9 cellular contexts compared by ENCODE assay signal in genomic region chr16:19696961-19697360, GRCh38. TPM values are rescaled to one million over a fixed set of nuclear protein-coding genes. Genes with fewer than 3 reads are reported as not detected.
A peak's percentile ranks its signal among the peaks of the same experiment; 100 is the strongest.
DNase-seq lines count a peak whose midpoint lies in the region; ATAC-seq, FAIRE-seq and TF ChIP-seq lines count a peak whose summit lies in the region.
"Had no signal": no experiment of that assay in that cellular context is flagged by ENCODE, and none has a peak within 500 bp of the region (broad histone marks: within the 10 kb centered on the region; RNA-seq: fewer than 3 reads in every experiment).

No MANE protein-coding gene starts in this region.

- H3K36me3 Mint-ChIP-seq in astrocyte (ENCODE audit: low read depth, unreplicated experiment) (peaks cover 14% of the 10 kb centered on the region), neural progenitor cell (peaks cover 39% of the 10 kb centered on the region)

- no peaks in the 10 kb centered on the region for H3K27me3 ChIP-seq in astrocyte (ENCODE audit: insufficient read depth, low read length)
- H3K27me3 ChIP-seq in mucosa of stomach (ENCODE audit: control insufficient read depth, insufficient read depth, low read length): no peaks in the 10 kb centered on the region
- no peaks in the 10 kb centered on the region for H3K27me3 ChIP-seq in neural progenitor cell
- no peaks in the 10 kb centered on the region for H3K27me3 ChIP-seq in HAP-1 (ENCODE audit: low read depth)

- in situ Hi-C loops in HAP-1 (cut with MboI; ENCODE audit: low sequenced_read_pairs): no loop called here

- H3K27ac ChIP-seq in astrocyte (ENCODE audit: low read depth, low read length): peak overlapping the region; percentile 61
- no peak overlapping the region for H3K27ac ChIP-seq in neural progenitor cell

- H3K9me3 Mint-ChIP-seq in stimulated activated naive CD8-positive, alpha-beta T cell treated with anti-CD3 and anti-CD28 coated beads, Interleukin-15, amount 100 ng/mL, for 72 hours: no peaks in the 10 kb centered on the region
- H3K9me3 Mint-ChIP-seq in astrocyte (ENCODE audit: unreplicated experiment) (no peaks in the 10 kb centered on the region), neural progenitor cell (no peaks in the 10 kb centered on the region)

- DNase-seq in stimulated activated naive CD8-positive, alpha-beta T cell treated with anti-CD3 and anti-CD28 coated beads, Interleukin-15, amount 100 ng/mL, for 72 hours: no peak
- no peak for DNase-seq in stimulated activated naive CD8-positive, alpha-beta T cell treated with anti-CD3 and anti-CD28 coated beads, Interleukin-15, Interleukin-2, amounts not matched to agents 100 U/mL and 50 U/mL, for 24 hours
- DNase-seq in astrocyte (ENCODE audit: low read depth): no peak
- DNase-seq in neural progenitor cell (ENCODE audit: low spot score): no peak
- no peak for DNase-seq in HAP-1 (ENCODE audit: low spot score in 2 of 2)
- DNase-seq in SK-N-DZ (ENCODE audit: low spot score): no peak

- no peaks in the 10 kb centered on the region for H3K27me3 Mint-ChIP-seq in stimulated activated naive CD8-positive, alpha-beta T cell treated with anti-CD3 and anti-CD28 coated beads, Interleukin-15, amount 100 ng/mL, for 72 hours
- H3K27me3 Mint-ChIP-seq in astrocyte (ENCODE audit: low read depth, unreplicated experiment) (no peaks in the 10 kb centered on the region), neural progenitor cell (ENCODE audit: insufficient read depth, low read depth) (no peaks in the 10 kb centered on the region)

- H2AFZ ChIP-seq in astrocyte (ENCODE audit: low read depth, low read length): no peak overlapping the region
- no peak overlapping the region for H2AFZ ChIP-seq in neural progenitor cell (replicated peaks)

- no peak for FAIRE-seq in astrocyte (lab: Jason Lieb, UNC)
- FAIRE-seq: small intestine had no signal

- H3K4me3 ChIP-seq in astrocyte (ENCODE audit: insufficient read depth, low read depth, low read length): no peak overlapping the region
- H3K4me3 ChIP-seq in mucosa of stomach (ENCODE audit: low read length): no peak overlapping the region
- H3K4me3 ChIP-seq in neural progenitor cell: no peak overlapping the region
- H3K4me3 ChIP-seq in HAP-1: no peak overlapping the region

- peak overlapping the region; percentile 49 to 89 for H3K27ac Mint-ChIP-seq in stimulated activated naive CD8-positive, alpha-beta T cell treated with anti-CD3 and anti-CD28 coated beads, Interleukin-15, amount 100 ng/mL, for 72 hours
- H3K27ac Mint-ChIP-seq in astrocyte (ENCODE audit: unreplicated experiment) (peak overlapping the region; percentile 59), neural progenitor cell (no peak overlapping the region)

- H3F3A ChIP-seq in neural progenitor cell (ENCODE audit: low read depth): no peaks in the 10 kb centered on the region

- H3K4me2 ChIP-seq in astrocyte (ENCODE audit: low read length) (peak overlapping the region; percentile 43), neural progenitor cell (no peak overlapping the region)

- TF ChIP-seq CTCF in astrocyte (IDR thresholded peaks at IDR 0.05; ENCODE audit: insufficient read depth, low read depth, low read length): no peak
- no peak for TF ChIP-seq CTCF in neural progenitor cell (IDR thresholded peaks at IDR 0.05)

- peak overlapping the region; percentile 66 for H3K9ac ChIP-seq in astrocyte (ENCODE audit: low read length)
- peak overlapping the region; percentile 30 for H3K9ac ChIP-seq in mucosa of stomach (ENCODE audit: low read length)
- H3K9ac ChIP-seq in neural progenitor cell: no peak overlapping the region

- H3K79me2 ChIP-seq in astrocyte (ENCODE audit: insufficient read depth, low read length) (peaks cover 7% of the 10 kb centered on the region), neural progenitor cell (ENCODE audit: low read depth) (peaks cover 12% of the 10 kb centered on the region)

- H4K20me1 ChIP-seq in astrocyte (ENCODE audit: insufficient read depth, low read length): peaks cover 15% of the 10 kb centered on the region
- H4K20me1 ChIP-seq in neural progenitor cell (ENCODE audit: low read depth): peaks cover 4% of the 10 kb centered on the region

- H3K4me3 Mint-ChIP-seq in stimulated activated naive CD8-positive, alpha-beta T cell treated with anti-CD3 and anti-CD28 coated beads, Interleukin-15, amount 100 ng/mL, for 72 hours: peak overlapping the region in 1 of 2 donors; percentile 20
- H3K4me3 Mint-ChIP-seq in astrocyte (ENCODE audit: unreplicated experiment): no peak overlapping the region
- no peak overlapping the region for H3K4me3 Mint-ChIP-seq in neural progenitor cell

- peaks cover 39% of the 10 kb centered on the region for H3K4me1 Mint-ChIP-seq in stimulated activated naive CD8-positive, alpha-beta T cell treated with anti-CD3 and anti-CD28 coated beads, Interleukin-15, amount 100 ng/mL, for 72 hours
- H3K4me1 Mint-ChIP-seq in astrocyte (ENCODE audit: low read depth, unreplicated experiment): peaks cover 28% of the 10 kb centered on the region
- no peaks in the 10 kb centered on the region for H3K4me1 Mint-ChIP-seq in neural progenitor cell

- H3K4me1 ChIP-seq in astrocyte (ENCODE audit: insufficient read depth, low read length) (peaks cover 39% of the 10 kb centered on the region), mucosa of stomach (ENCODE audit: control insufficient read depth, insufficient read depth, low read length) (peaks cover 61% of the 10 kb centered on the region), neural progenitor cell (no peaks in the 10 kb centered on the region), HAP-1 (peaks cover 3% of the 10 kb centered on the region; the same call in 1 of the 2 replicates)

- no peaks in the 10 kb centered on the region for H3K9me3 ChIP-seq in astrocyte (ENCODE audit: insufficient read depth, low read depth, low read length)
- no peaks in the 10 kb centered on the region for H3K9me3 ChIP-seq in mucosa of stomach (ENCODE audit: control insufficient read depth, low read length)
- H3K9me3 ChIP-seq in neural progenitor cell (ENCODE audit: low read depth): no peaks in the 10 kb centered on the region
- no peaks in the 10 kb centered on the region for H3K9me3 ChIP-seq in HAP-1

- H3K36me3 ChIP-seq in astrocyte (ENCODE audit: insufficient read depth, low read length): peaks cover 7% of the 10 kb centered on the region
- no peaks in the 10 kb centered on the region for H3K36me3 ChIP-seq in mucosa of stomach (ENCODE audit: control insufficient read depth, insufficient read depth, low read length)
- no peaks in the 10 kb centered on the region for H3K36me3 ChIP-seq in neural progenitor cell
- peaks cover 17% of the 10 kb centered on the region for H3K36me3 ChIP-seq in HAP-1 (replicated peaks)

- ATAC-seq in stimulated activated naive CD8-positive, alpha-beta T cell treated with anti-CD3 and anti-CD28 coated beads, Interleukin-15, amount 100 ng/mL, for 72 hours: peak; percentile 21
- no peak for ATAC-seq in stimulated activated naive CD8-positive, alpha-beta T cell treated with anti-CD3 and anti-CD28 coated beads, Interleukin-15, Interleukin-2, amounts not matched to agents 100 U/mL and 50 U/mL, for 24 hours
- ATAC-seq in GM18868 (IDR thresholded peaks at IDR 0.05; ENCODE audit: unreplicated experiment): no peak

RNA-seq across cellular contexts. Expression of gene KNOP1, which starts 21.1 kb away (rescaled TPM):
- total RNA-seq in astrocyte (22.7 and 22.9 TPM in 2 replicates), neural progenitor cell (ENCODE audit: low replicate concordance) (126 and 130 TPM in 2 replicates)
- polyA plus RNA-seq in SK-N-DZ (2014; cell fraction: cytosol; rRNA removed): 29.6 and 40.8 TPM in 2 replicates
- 27.0 and 29.2 TPM in 2 replicates for polyA plus RNA-seq in SK-N-DZ (2014; cell fraction: nucleus; rRNA removed)

RNA-seq across cellular contexts. Expression of gene IQCK, which starts 21.1 kb away (rescaled TPM):
- total RNA-seq in astrocyte (5.9 and 7.9 TPM in 2 replicates), neural progenitor cell (ENCODE audit: low replicate concordance) (22.1 and 25.3 TPM in 2 replicates)
- 5.8 and 7.0 TPM in 2 replicates for polyA plus RNA-seq in SK-N-DZ (2014; cell fraction: cytosol; rRNA removed)
- 7.5 and 13.1 TPM in 2 replicates for polyA plus RNA-seq in SK-N-DZ (2014; cell fraction: nucleus; rRNA removed)
